21 cellular contexts compared by ENCODE assay signal in the genomic region with DNA sequence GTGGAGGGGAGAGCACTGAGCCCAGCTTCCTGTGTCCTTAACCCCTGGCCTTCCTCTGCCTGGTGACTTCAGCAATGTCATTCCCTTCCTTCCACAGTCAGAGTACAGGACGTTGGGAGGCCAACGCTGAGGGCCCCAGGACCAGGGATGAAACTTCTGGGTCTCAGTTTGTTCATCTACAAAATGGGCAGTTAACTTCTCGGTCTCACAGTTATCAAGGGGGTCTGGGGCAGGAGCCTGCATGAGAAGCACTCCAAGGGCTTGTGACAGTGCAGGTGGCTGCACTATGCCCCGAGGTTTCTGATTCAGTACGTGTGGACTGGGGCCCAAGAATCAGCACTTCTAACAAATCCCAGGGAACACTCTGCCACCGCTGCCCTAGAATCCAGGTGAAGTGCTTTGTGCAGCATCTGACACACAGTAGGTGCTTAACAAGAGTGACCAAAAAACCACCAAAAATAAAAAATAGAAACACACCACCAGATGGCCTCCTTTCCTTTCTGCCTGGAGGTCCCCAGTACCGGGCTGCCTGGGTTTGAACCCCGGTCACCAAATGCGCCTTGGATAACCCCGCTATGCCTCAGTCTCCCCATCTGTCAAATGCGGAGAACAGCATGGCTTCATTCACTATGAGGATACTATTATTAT.
DNase-seq lines count a peak whose midpoint lies in the region; ATAC-seq and TF ChIP-seq lines count a peak whose summit lies in the region.
"Had no signal": no experiment of that assay in that cellular context is flagged by ENCODE, and none has a peak within 500 bp of the region (broad histone marks: within the 10 kb centered on the region; RNA-seq: fewer than 3 reads in every experiment).

No MANE protein-coding gene starts in this region.

- no peak for TF ChIP-seq EP300 in esophagus muscularis mucosa (IDR thresholded peaks at IDR 0.05)

- ATAC-seq in DND-41 (ENCODE audit: insufficient read depth, low read depth): no peak
- ATAC-seq in PC-3: no peak
- ATAC-seq in psoas muscle: no peak
- ATAC-seq in HG02840 (IDR thresholded peaks at IDR 0.05; ENCODE audit: low FRiP score, unreplicated experiment): no peak
- ATAC-seq in HG03521 (IDR thresholded peaks at IDR 0.05; ENCODE audit: unreplicated experiment): no peak
- ATAC-seq: activated naive CD8-positive, alpha-beta T cell treated with anti-CD3 and anti-CD28 coated beads, Interleukin-2, amount 50 U/mL, for 24 hours; mucosa of descending colon; T-cell had no signal

- H3K27ac ChIP-seq in DND-41 (ENCODE audit: low read length) (no peak overlapping the region), PC-3 (ENCODE audit: low read length) (no peak overlapping the region), esophagus muscularis mucosa (replicated peaks in 1 of 4) (peak overlapping the region in 3 of 4 donors; percentile 22 to 97 (median 23)), psoas muscle (peak overlapping the region; percentile 23)

- H3K27me3 ChIP-seq in DND-41 (ENCODE audit: insufficient read depth, low read length, poor library complexity): no peaks in the 10 kb centered on the region
- H3K27me3 ChIP-seq in PC-3 (ENCODE audit: low read length): no peaks in the 10 kb centered on the region
- no peaks in the 10 kb centered on the region for H3K27me3 ChIP-seq in esophagus muscularis mucosa
- no peaks in the 10 kb centered on the region for H3K27me3 ChIP-seq in psoas muscle (ENCODE audit: insufficient read depth in 3 of 3, low read length in 2 of 3)

- TF ChIP-seq POLR2A in esophagus muscularis mucosa (IDR thresholded peaks at IDR 0.05; ENCODE audit: low read depth): no peak

- no peak overlapping the region for H2AFZ ChIP-seq in DND-41 (ENCODE audit: low read depth, low read length)
- H2AFZ ChIP-seq in PC-3 (ENCODE audit: low read length): no peak overlapping the region

- CTCF ChIA-PET in PC-3 (lab: Charles Lee): no interaction called here

- H3K36me3 ChIP-seq in DND-41 (ENCODE audit: insufficient read depth, low read length) (peaks cover 81% of the 10 kb centered on the region), PC-3 (ENCODE audit: low read depth, low read length) (peaks cover 78% of the 10 kb centered on the region), esophagus muscularis mucosa (peaks cover 31 to 92% (median 85%) of the 10 kb centered on the region in 4 donors), psoas muscle (ENCODE audit: insufficient read depth in 1 of 2, low read depth in 1 of 2) (peaks cover 3 to 88% of the 10 kb centered on the region in 2 donors)

- H3K4me1 ChIP-seq in DND-41 (ENCODE audit: insufficient read depth, low read length) (no peaks in the 10 kb centered on the region), PC-3 (ENCODE audit: insufficient read depth, low read length) (peaks cover 28% of the 10 kb centered on the region), esophagus muscularis mucosa (peaks cover 39 to 61% (median 49%) of the 10 kb centered on the region in 4 donors), psoas muscle (peaks cover 40% of the 10 kb centered on the region)

- H3K4me2 ChIP-seq in DND-41 (ENCODE audit: insufficient read depth, low read length) (no peak overlapping the region), PC-3 (ENCODE audit: low read length) (no peak overlapping the region)

- POLR2A ChIA-PET in PC-3 (lab: Charles Lee; ENCODE audit: unreplicated experiment): no interaction called here

- WGBS in esophagus muscularis mucosa: 85% methylated on average over 10 of the region's 11 CpGs
- WGBS in psoas muscle, 3 donors: 83 to 87% (median 84%) methylated on average over 11 of the region's 11 CpGs

- no peaks in the 10 kb centered on the region for H3K9me2 ChIP-seq in PC-3 (replicated peaks; ENCODE audit: low read length)

- DNase-seq in DND-41: no peak
- no peak for DNase-seq in PC-3
- DNase-seq in esophagus muscularis mucosa (ENCODE audit: extremely low spot score): no peak
- DNase-seq in psoas muscle: no peak
- DNase-seq in GDM1 (lab: John Stamatoyannopoulos, UW): no peak
- no peak for DNase-seq in KBM-7
- DNase-seq: activated CD4-positive, alpha-beta T cell treated with anti-CD3 and anti-CD28 coated beads, Interleukin-2, amount 50 U/mL, for 1 hour; activated CD8-positive, alpha-beta memory T cell treated with anti-CD3 and anti-CD28 coated beads, Interleukin-2, amount 50 U/mL, for 4 hours; activated effector memory CD4-positive, alpha-beta T cell treated with Interleukin-2 at 50 U/mL for 16 hours; activated naive CD8-positive, alpha-beta T cell treated with anti-CD3 and anti-CD28 coated beads, Interleukin-2, amount 50 U/mL, for 24 hours; Calu3; cortex of kidney; EL; hypothalamus; mucosa of descending colon; NCI-H2081; retina; SHP77; T-cell had no signal

- H3K9me3 ChIP-seq in DND-41 (ENCODE audit: insufficient read depth, low read length, severe bottlenecking) (no peaks in the 10 kb centered on the region), PC-3 (ENCODE audit: low read length) (no peaks in the 10 kb centered on the region), esophagus muscularis mucosa (no peaks in the 10 kb centered on the region), psoas muscle (no peaks in the 10 kb centered on the region)
- H3K9me3 ChIP-seq: mucosa of descending colon had no signal

- no TSS peak for BruUV-seq in PC-3 (replicated peaks; lab: Mats Ljungman, UMichigan)

- TF ChIP-seq CTCF in DND-41 (IDR thresholded peaks at IDR 0.05; ENCODE audit: borderline replicate concordance, extremely low read depth, low read length, poor library complexity, severe bottlenecking): peak; percentile 22
- peak; percentile 46 for TF ChIP-seq CTCF in PC-3 (conservative IDR thresholded peaks at IDR 0.05; ENCODE audit: low read depth, low read length)
- TF ChIP-seq CTCF in esophagus muscularis mucosa (IDR thresholded peaks at IDR 0.05): peak in 1 of 3 experiments; percentile 8
- no peak for TF ChIP-seq CTCF in psoas muscle (IDR thresholded peaks at IDR 0.05)

- peaks cover 43% of the 10 kb centered on the region for H4K20me1 ChIP-seq in DND-41 (ENCODE audit: insufficient read depth, low read length)
- H4K20me1 ChIP-seq in PC-3 (ENCODE audit: low read length): peaks cover 23% of the 10 kb centered on the region; the same call in 1 of the 2 replicates

- peaks cover 9% of the 10 kb centered on the region for H3F3A ChIP-seq in PC-3 (ENCODE audit: low read length, unreplicated experiment)

- no peak overlapping the region for H3K9ac ChIP-seq in DND-41 (ENCODE audit: low read depth, low read length)
- no peak overlapping the region for H3K9ac ChIP-seq in PC-3 (ENCODE audit: low read length)

- intact Hi-C loops in PC-3 (cut with micrococcal nuclease): no loop called here
- intact Hi-C loops in esophagus muscularis mucosa (cut with DNase I): no loop called here
- intact Hi-C loops in psoas muscle (cut with DNase I): no loop called here

- no peaks in the 10 kb centered on the region for H3K79me2 ChIP-seq in DND-41 (ENCODE audit: insufficient read depth, low read length)
- H3K79me2 ChIP-seq in PC-3 (ENCODE audit: low read length): peaks cover 88% of the 10 kb centered on the region

- in situ Hi-C loops in KBM-7 (cut with MboI; ENCODE audit: low pct_unique_long_range_greater_than_20kb, low sequenced_read_pairs): no loop called here

- H3K4me3 ChIP-seq in DND-41 (ENCODE audit: low read depth in 1 of 2, low read length in 2 of 2): no peak overlapping the region
- H3K4me3 ChIP-seq in PC-3 (ENCODE audit: low read length): no peak overlapping the region
- H3K4me3 ChIP-seq in esophagus muscularis mucosa: no peak overlapping the region
- H3K4me3 ChIP-seq in psoas muscle: no peak overlapping the region
- H3K4me3 ChIP-seq: mucosa of descending colon had no signal

Comparison
In these comparisons a context has a peak if more than half of its experiments do, and no peak if none do; other contexts are left out.
1. H3K27ac ChIP-seq: peak in esophagus muscularis mucosa (3 of 4) and psoas muscle (single experiment); none in DND-41 (single experiment) and PC-3 (single experiment).